ENCODE assay signal across 1 cellular context in the genomic region with DNA sequence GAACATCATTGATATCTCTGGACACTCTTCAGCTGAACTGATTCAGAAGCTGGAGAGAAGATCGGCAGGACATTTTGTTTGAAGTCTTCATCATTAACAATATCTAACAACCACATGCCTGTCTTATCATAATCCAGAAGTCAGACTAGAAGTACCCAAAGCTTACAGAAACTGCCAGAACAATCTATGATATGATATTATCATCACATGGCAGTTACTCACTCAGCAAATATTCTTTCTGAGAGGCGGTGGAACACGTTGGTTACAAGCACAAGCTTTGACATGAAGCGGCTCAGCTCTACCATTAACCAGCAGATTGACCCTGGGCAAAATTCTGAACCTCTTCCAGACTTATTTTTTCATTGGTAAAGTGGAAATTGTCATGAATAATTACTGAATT.
TF ChIP-seq lines count a peak whose summit lies in the region.

No MANE protein-coding gene starts in this region.

TF ChIP-seq in IMR-90, 13 proteins besides CTCF, POLR2A, EP300 and RAD21 (continued from another document):
- TF ChIP-seq CEBPB (IDR thresholded peaks at IDR 0.05; ENCODE audit: low read depth, low read length) (no peak), MAFK (IDR thresholded peaks at IDR 0.05; ENCODE audit: low read depth, low read length) (no peak), NFE2L2 (IDR thresholded peaks at IDR 0.05; ENCODE audit: low read depth, low read length) (no peak), BHLHE40 (IDR thresholded peaks at IDR 0.05; ENCODE audit: low read depth, low read length) (no peak), RCOR1 (IDR thresholded peaks at IDR 0.05; ENCODE audit: insufficient replicate concordance, low read length) (no peak), SMC3 (IDR thresholded peaks at IDR 0.05; ENCODE audit: low read depth, low read length) (no peak), CHD1 (IDR thresholded peaks at IDR 0.05; ENCODE audit: low read depth, low read length) (no peak), RFX5 (IDR thresholded peaks at IDR 0.05; ENCODE audit: low read depth, low read length) (no peak)
- TF ChIP-seq, protein P1, sequence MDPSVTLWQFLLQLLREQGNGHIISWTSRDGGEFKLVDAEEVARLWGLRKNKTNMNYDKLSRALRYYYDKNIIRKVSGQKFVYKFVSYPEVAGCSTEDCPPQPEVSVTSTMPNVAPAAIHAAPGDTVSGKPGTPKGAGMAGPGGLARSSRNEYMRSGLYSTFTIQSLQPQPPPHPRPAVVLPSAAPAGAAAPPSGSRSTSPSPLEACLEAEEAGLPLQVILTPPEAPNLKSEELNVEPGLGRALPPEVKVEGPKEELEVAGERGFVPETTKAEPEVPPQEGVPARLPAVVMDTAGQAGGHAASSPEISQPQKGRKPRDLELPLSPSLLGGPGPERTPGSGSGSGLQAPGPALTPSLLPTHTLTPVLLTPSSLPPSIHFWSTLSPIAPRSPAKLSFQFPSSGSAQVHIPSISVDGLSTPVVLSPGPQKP (IDR thresholded peaks at IDR 0.05; ENCODE audit: borderline replicate concordance, low read depth, low read length) = no peak
- TF ChIP-seq, protein P2, sequence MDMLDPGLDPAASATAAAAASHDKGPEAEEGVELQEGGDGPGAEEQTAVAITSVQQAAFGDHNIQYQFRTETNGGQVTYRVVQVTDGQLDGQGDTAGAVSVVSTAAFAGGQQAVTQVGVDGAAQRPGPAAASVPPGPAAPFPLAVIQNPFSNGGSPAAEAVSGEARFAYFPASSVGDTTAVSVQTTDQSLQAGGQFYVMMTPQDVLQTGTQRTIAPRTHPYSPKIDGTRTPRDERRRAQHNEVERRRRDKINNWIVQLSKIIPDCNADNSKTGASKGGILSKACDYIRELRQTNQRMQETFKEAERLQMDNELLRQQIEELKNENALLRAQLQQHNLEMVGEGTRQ (IDR thresholded peaks at IDR 0.05; ENCODE audit: low read depth, low read length) = no peak
